In the genomic region with DNA sequence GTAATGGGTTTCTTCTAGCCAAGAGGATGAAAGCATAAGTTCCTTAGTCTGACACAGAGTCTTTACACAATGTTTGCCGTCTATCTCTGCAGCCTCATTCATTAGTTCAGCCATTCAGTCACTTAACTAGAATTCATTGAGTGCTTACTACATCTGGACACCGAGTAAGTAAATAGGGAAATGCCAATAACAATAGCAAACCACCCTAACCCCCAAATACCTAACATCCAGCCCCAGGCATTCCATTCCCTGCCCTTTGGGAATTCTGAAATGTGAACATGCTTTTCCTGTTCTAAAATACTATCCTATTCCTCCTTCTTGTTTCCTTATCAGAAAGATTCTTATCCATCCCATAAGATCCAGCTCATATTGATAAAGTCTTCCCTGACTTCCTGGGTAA, we compare ENCODE assay signal across 1 cellular context.
TF ChIP-seq lines count a peak whose summit lies in the region.

No MANE protein-coding gene starts in this region.

TF ChIP-seq in GM23338, 12 proteins besides CTCF, POLR2A, EP300 and RAD21 (continued from another document):
- TF ChIP-seq REST (IDR thresholded peaks at IDR 0.05; ENCODE audit: unreplicated experiment) = no peak
- TF ChIP-seq EZH2phosphoT487 (IDR thresholded peaks at IDR 0.05; ENCODE audit: unreplicated experiment) = no peak
- TF ChIP-seq JUNB (IDR thresholded peaks at IDR 0.05; ENCODE audit: unreplicated experiment) = no peak
TF ChIP-seq in GM23338: peak in this region for 0.
